ENCODE assay signal across 8 cellular contexts in genomic region chr7:93890041-93890463, GRCh38. TPM values are rescaled to one million over a fixed set of nuclear protein-coding genes. Genes with fewer than 3 reads are reported as not detected.
DNase-seq lines count a peak whose midpoint lies in the region; ATAC-seq, FAIRE-seq and TF ChIP-seq lines count a peak whose summit lies in the region.

No MANE protein-coding gene starts in this region.

- TF ChIP-seq EP300 in A549 (IDR thresholded peaks at IDR 0.05) = no peak

- H3K27ac ChIP-seq in A549 = peak overlapping the region; percentile 74 to 97

- intact Hi-C loops in activated B cell treated with CpG ODN at 0.5 μM for 24 hours (cut with micrococcal nuclease) = no loop called here
- intact Hi-C loops in left ventricle myocardium superior (cut with micrococcal nuclease) = no loop called here

- H3K4me3 Mint-ChIP-seq in activated B cell treated with CpG ODN at 0.5 μM for 24 hours = peak overlapping the region; percentile 84

- peaks cover 45% of the 10 kb centered on the region for H3K4me1 ChIP-seq in A549

- peak; percentile 46 to 79 for DNase-seq in A549 (ENCODE audit: low read depth in 1 of 2, low spot score in 1 of 2)
- DNase-seq in activated B cell treated with CpG ODN at 0.5 μM for 24 hours = peak; percentile 17
- DNase-seq in left ventricle myocardium superior = peak; percentile 35
- DNase-seq in retina = peak; percentile 75
- DNase-seq in dedifferentiated amniotic fluid mesenchymal stem cell (ENCODE audit: extremely low spot score) = no peak
- no peak for DNase-seq in HTR-8/SVneo (ENCODE audit: insufficient read length, low spot score)

- peak; percentile 12 to 28; a peak in 3 of 5 replicates for TF ChIP-seq RAD21 in A549 (conservative IDR thresholded peaks at IDR 0.05 in 1 of 2, IDR thresholded peaks at IDR 0.05 in 1 of 2)

- H3K9me3 Mint-ChIP-seq in activated B cell treated with CpG ODN at 0.5 μM for 24 hours = no peaks in the 10 kb centered on the region

- no peak for FAIRE-seq in A549 (lab: Jason Lieb, UNC)
- FAIRE-seq in HTR-8/SVneo (lab: Jason Lieb, UNC) = no peak

- no peaks in the 10 kb centered on the region for H3K9me3 ChIP-seq in A549

- ATAC-seq in A549 = peak; percentile 83 to 84
- peak; percentile 75 for ATAC-seq in GM18505 (IDR thresholded peaks at IDR 0.05; ENCODE audit: unreplicated experiment)
- ATAC-seq in HG03175 (IDR thresholded peaks at IDR 0.05; ENCODE audit: unreplicated experiment) = peak; percentile 63
- ATAC-seq in activated B cell treated with CpG ODN at 0.5 μM for 24 hours (ENCODE audit: low read depth) = peak; percentile 37
- peak; percentile 74 for ATAC-seq in left ventricle myocardium superior

- no peaks in the 10 kb centered on the region for H3K36me3 Mint-ChIP-seq in activated B cell treated with CpG ODN at 0.5 μM for 24 hours (ENCODE audit: low read depth)

- peak overlapping the region; percentile 63 for H3K4me3 ChIP-seq in A549

- POLR2A ChIA-PET in A549 (lab: Yijun Ruan, JAX) (interaction anchor here (1.1 to 4.8 kb wide), 12 partner anchors 13 to 399 kb away, joined by 3 to 39 read pairs (median 5); partner anchors contain the start of gene GNG11), activated B cell treated with CpG ODN at 0.5 μM for 24 hours (lab: Charles Lee) (no interaction called here)

- no peak overlapping the region for H3K27ac Mint-ChIP-seq in activated B cell treated with CpG ODN at 0.5 μM for 24 hours

- TF ChIP-seq POLR2A in A549 (IDR thresholded peaks at IDR 0.05; ENCODE audit: low read length) (no peak), GM18505 (IDR thresholded peaks at IDR 0.05; ENCODE audit: borderline replicate concordance, extremely low read depth, insufficient read depth, insufficient read length) (no peak)

- CTCF ChIA-PET in A549 (lab: Yijun Ruan, JAX) (interaction anchor here (0.6 to 5.1 kb wide), 18 partner anchors 9 to 1540 kb away, joined by 3 to 29 read pairs (median 4); no protein-coding TSS in a partner anchor), activated B cell treated with CpG ODN at 0.5 μM for 24 hours (lab: Charles Lee) (no interaction called here)

- no peak for TF ChIP-seq CTCF in A549 (IDR thresholded peaks at IDR 0.05)
- no peak for TF ChIP-seq CTCF in activated B cell treated with CpG ODN at 0.5 μM for 24 hours (IDR thresholded peaks at IDR 0.05)

- H3K27me3 Mint-ChIP-seq in activated B cell treated with CpG ODN at 0.5 μM for 24 hours = peaks cover 46% of the 10 kb centered on the region

- 1% methylated on average over 28 of the region's 28 CpGs for WGBS in A549 (ENCODE audit: missing lambda C conversion rate)

- H3K4me2 ChIP-seq in A549 = peak overlapping the region; percentile 92

- H3K4me1 Mint-ChIP-seq in activated B cell treated with CpG ODN at 0.5 μM for 24 hours = peaks cover 11% of the 10 kb centered on the region

TF ChIP-seq in A549, 52 proteins besides CTCF, POLR2A, EP300 and RAD21:
- TF ChIP-seq CHD2 (IDR thresholded peaks at IDR 0.05; ENCODE audit: low read length, partially characterized antibody) (peak; percentile 41), BHLHE40 (IDR thresholded peaks at IDR 0.05; ENCODE audit: low read depth, low read length) (no peak), E2F6 (IDR thresholded peaks at IDR 0.05; ENCODE audit: borderline replicate concordance, low read depth) (peak; percentile 46; the same call in 1 of the 2 replicates), REST (IDR thresholded peaks at IDR 0.05) (peak; percentile 41), MAX (IDR thresholded peaks at IDR 0.05) (peak; percentile 51)

RNA-seq across cellular contexts. Expression of gene TFPI2, which starts 0.5 kb away (rescaled TPM):
- polyA plus RNA-seq in A549 (2011; rRNA removed) (128 and 172 TPM in 2 replicates), A549 (2017; fragmentation: RNase III; extraction: RNeasy Plus Mini Kit Qiagen cat#74134 plus additional on column Dnase treatment) (156 to 182 TPM (median 163 TPM) in 3 replicates)
- polyA plus RNA-seq in A549 (2012; cell fraction: cytosol; rRNA removed) = 199 and 224 TPM in 2 replicates
- polyA plus RNA-seq in A549 (2012; cell fraction: nucleus; rRNA removed) = 139 and 305 TPM in 2 replicates
- polyA minus RNA-seq in A549 (2011; rRNA and poly(A)+ RNA removed) = 56.3 and 65.3 TPM in 2 replicates
- total RNA-seq in activated B cell treated with CpG ODN at 0.5 μM for 24 hours (0.73 and 1.4 TPM in 2 replicates), left ventricle myocardium superior (1.4 TPM)

RNA-seq across cellular contexts. Expression of gene GNGT1, which starts 16.3 kb away (rescaled TPM):
- not detected in 2 replicates for polyA plus RNA-seq in A549 (2011; rRNA removed)
- not detected in 2 replicates for polyA plus RNA-seq in A549 (2012; cell fraction: cytosol; rRNA removed)
- polyA plus RNA-seq in A549 (2012; cell fraction: nucleus; rRNA removed) = not detected in 2 replicates
- not detected in 3 replicates for polyA plus RNA-seq in A549 (2017; fragmentation: RNase III; extraction: RNeasy Plus Mini Kit Qiagen cat#74134 plus additional on column Dnase treatment)
- polyA minus RNA-seq in A549 (2011; rRNA and poly(A)+ RNA removed) = not detected in 2 replicates
- total RNA-seq in activated B cell treated with CpG ODN at 0.5 μM for 24 hours = not detected in 2 replicates
- total RNA-seq in left ventricle myocardium superior = not detected

RNA-seq across cellular contexts. Expression of gene GNG11, which starts 31.5 kb away (rescaled TPM):
- polyA plus RNA-seq in A549 (2011; rRNA removed) (23.4 and 31.1 TPM in 2 replicates), A549 (2017; fragmentation: RNase III; extraction: RNeasy Plus Mini Kit Qiagen cat#74134 plus additional on column Dnase treatment) (26.3 to 34.8 TPM (median 33.4 TPM) in 3 replicates)
- 11.2 and 11.5 TPM in 2 replicates for polyA plus RNA-seq in A549 (2012; cell fraction: cytosol; rRNA removed)
- 4.6 and 5.5 TPM in 2 replicates for polyA plus RNA-seq in A549 (2012; cell fraction: nucleus; rRNA removed)
- polyA minus RNA-seq in A549 (2011; rRNA and poly(A)+ RNA removed) = 5.6 and 6.9 TPM in 2 replicates
- total RNA-seq in activated B cell treated with CpG ODN at 0.5 μM for 24 hours (2.4 and 2.6 TPM in 2 replicates), left ventricle myocardium superior (20.3 TPM)

Comparison
In these comparisons a context has a peak if more than half of its experiments do, and no peak if none do; other contexts are left out.
1. DNase-seq: peak in A549 (2 of 2), activated B cell treated with CpG ODN at 0.5 μM for 24 hours (single experiment), left ventricle myocardium superior (single experiment) and retina (single experiment); none in dedifferentiated amniotic fluid mesenchymal stem cell (single experiment) and HTR-8/SVneo (single experiment).
2. Peak in every context shown above with its lines, with median percentiles within 50 percentile points of each other: ATAC-seq.